ENCODE assay signal across 19 cellular contexts in genomic region chr7:51029586-51030230, GRCh38.
DNase-seq lines count a peak whose midpoint lies in the region; FAIRE-seq and TF ChIP-seq lines count a peak whose summit lies in the region.
"Had no signal": no experiment of that assay in that cellular context is flagged by ENCODE, and none has a peak within 500 bp of the region (broad histone marks: within the 10 kb centered on the region; RNA-seq: fewer than 3 reads in every experiment).

No MANE protein-coding gene starts in this region.

- H3K4me3 Mint-ChIP-seq in chondrocyte (ENCODE audit: unreplicated experiment), result no peak overlapping the region
- H3K4me3 Mint-ChIP-seq: central memory CD8-positive, alpha-beta T cell; T-helper 2 cell treated with Interferon-gamma antibody and Interleukin-4, amounts not matched to agents 5 μg/mL and 100 μg/mL, for 36 hours had no signal

- no peaks in the 10 kb centered on the region for H3K27me3 Mint-ChIP-seq in chondrocyte (ENCODE audit: low read depth)
- H3K27me3 Mint-ChIP-seq: central memory CD8-positive, alpha-beta T cell had no signal

- H3K4me1 Mint-ChIP-seq in chondrocyte (ENCODE audit: low read depth), result peaks cover 37% of the 10 kb centered on the region
- H3K4me1 Mint-ChIP-seq: central memory CD8-positive, alpha-beta T cell had no signal

- no peak for FAIRE-seq in frontal cortex (lab: Jason Lieb, UNC)
- FAIRE-seq: keratinocyte had no signal

- H3K36me3 ChIP-seq in BJ (ENCODE audit: control insufficient read depth, insufficient read depth, low read length), result no peaks in the 10 kb centered on the region

- CTCF ChIA-PET in BJ (lab: Yijun Ruan, JAX), result interaction anchor here (0.7 to 1.7 kb wide), 4 partner anchors 9 to 112 kb away, joined by 3 to 8 read pairs (median 4); no protein-coding TSS in a partner anchor

- TF ChIP-seq CTCF in BJ (IDR thresholded peaks at IDR 0.05; ENCODE audit: insufficient read depth, low read depth, low read length), result no peak
- TF ChIP-seq CTCF in chondrocyte (IDR thresholded peaks at IDR 0.05), result no peak

- peak overlapping the region; percentile 42 for H3K27ac Mint-ChIP-seq in chondrocyte (ENCODE audit: unreplicated experiment)
- H3K27ac Mint-ChIP-seq: T-helper 2 cell treated with Interferon-gamma antibody and Interleukin-4, amounts not matched to agents 5 μg/mL and 100 μg/mL, for 36 hours had no signal

- H3K36me3 Mint-ChIP-seq in chondrocyte (ENCODE audit: low read depth), result no peaks in the 10 kb centered on the region

- H3K9me3 Mint-ChIP-seq in chondrocyte (ENCODE audit: low read depth), result no peaks in the 10 kb centered on the region
- H3K9me3 Mint-ChIP-seq: central memory CD8-positive, alpha-beta T cell; T-helper 2 cell treated with Interferon-gamma antibody and Interleukin-4, amounts not matched to agents 5 μg/mL and 100 μg/mL, for 36 hours had no signal

- no peaks in the 10 kb centered on the region for H3K27me3 ChIP-seq in BJ (ENCODE audit: control insufficient read depth, insufficient read depth, low read length)
- H3K27me3 ChIP-seq: esophagus squamous epithelium, stomach had no signal

- DNase-seq in BJ (ENCODE audit: low read depth) (peak; percentile 71), M059J (ENCODE audit: low read depth) (peak; percentile 79), chondrocyte (ENCODE audit: low spot score) (no peak), kidney tubule cell (ENCODE audit: low spot score) (peak; percentile 47), GOT3 (lab: John Stamatoyannopoulos, UW) (no peak), HK-2 (ENCODE audit: unreplicated experiment) (no peak), frontal cortex (ENCODE audit: low spot score in 2 of 2) (no peak)
- no peak for DNase-seq in activated CD8-positive, alpha-beta memory T cell treated with anti-CD3 and anti-CD28 coated beads for 24 hours
- DNase-seq: activated CD4-positive, alpha-beta T cell treated with anti-CD3 and anti-CD28 coated beads, Interleukin-2, amount 50 U/mL, for 48 hours; activated effector memory CD4-positive, alpha-beta T cell treated with anti-CD3 and anti-CD28 coated beads, Interleukin-2, amount 50 U/mL, for 16 hours; esophagus squamous epithelium; GDM1; NCI-H1092 treated with DMSO at 0.1 percent for 48 hours; NCI-H2227 treated with DMSO at 0.1 percent for 48 hours; OCI-M1; stomach had no signal

- H3K4me3 ChIP-seq in BJ (ENCODE audit: low read depth, low read length), result no peak overlapping the region
- H3K4me3 ChIP-seq: esophagus squamous epithelium, stomach had no signal

- POLR2A ChIA-PET in BJ (lab: Charles Lee), result interaction anchor here (0.9 kb wide), 1 partner anchor 21 kb away, joined by 14 read pairs; no protein-coding TSS in a partner anchor

Comparison
In these comparisons a context has a peak if more than half of its experiments do, and no peak if none do; other contexts are left out.
1. DNase-seq: peak in BJ (single experiment), M059J (single experiment) and kidney tubule cell (single experiment); none in chondrocyte (single experiment), GOT3 (single experiment), activated CD8-positive, alpha-beta memory T cell treated with anti-CD3 and anti-CD28 coated beads for 24 hours (single experiment), HK-2 (single experiment) and frontal cortex (0 of 2).